ENCODE assay signal across 8 cellular contexts in the genomic region with DNA sequence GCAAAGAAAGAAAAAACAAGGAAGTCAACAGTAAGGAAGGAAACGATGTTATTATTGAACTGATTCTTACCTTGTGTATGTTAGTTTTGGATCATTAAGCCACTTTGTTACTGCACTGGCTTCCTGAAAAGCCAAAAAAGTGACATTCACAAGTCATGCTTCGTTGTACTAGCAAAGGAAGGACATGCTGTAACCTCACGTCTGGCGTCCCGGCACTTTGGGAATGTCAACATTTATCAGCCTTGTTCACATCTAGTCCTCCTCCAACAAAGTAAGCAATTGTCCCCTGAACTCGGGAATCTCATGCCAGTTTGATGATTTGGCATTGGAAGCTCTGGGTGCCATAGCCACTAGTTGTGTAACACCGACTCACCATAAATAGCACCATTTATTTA. TPM values are rescaled to one million over a fixed set of nuclear protein-coding genes. Genes with fewer than 3 reads are reported as not detected.
A peak's percentile ranks its signal among the peaks of the same experiment; 100 is the strongest.
DNase-seq lines count a peak whose midpoint lies in the region; ATAC-seq and TF ChIP-seq lines count a peak whose summit lies in the region.

No MANE protein-coding gene starts in this region.

- ATAC-seq in body of pancreas (no peak), GM21447 (IDR thresholded peaks at IDR 0.05; ENCODE audit: unreplicated experiment) (no peak), GM18868 (IDR thresholded peaks at IDR 0.05; ENCODE audit: unreplicated experiment) (no peak), HG03442 (IDR thresholded peaks at IDR 0.05; ENCODE audit: unreplicated experiment) (no peak), HG02763 (IDR thresholded peaks at IDR 0.05; ENCODE audit: unreplicated experiment) (no peak)

- TF ChIP-seq CTCF in AG10803 (conservative IDR thresholded peaks at IDR 0.05; ENCODE audit: low read length) = no peak
- TF ChIP-seq CTCF in body of pancreas (IDR thresholded peaks at IDR 0.05) = no peak

- no peak for TF ChIP-seq POLR2A in body of pancreas (IDR thresholded peaks at IDR 0.05)

- H3K27ac ChIP-seq in HUES6 (ENCODE audit: low read depth, low read length) = no peak overlapping the region
- H3K27ac ChIP-seq in body of pancreas = peak overlapping the region in 3 of 4 donors; percentile 43 to 80 (median 78)
- H3K27ac ChIP-seq in mucosa of rectum (ENCODE audit: low read depth in 2 of 2, low read length in 2 of 2) = peak overlapping the region; percentile 6 to 77

- no peak overlapping the region for H3K9ac ChIP-seq in HUES6 (ENCODE audit: low read length)
- peak overlapping the region in 1 of 2 donors; percentile 77 for H3K9ac ChIP-seq in mucosa of rectum (ENCODE audit: low read depth in 1 of 2, low read length in 2 of 2)

- H3K4me3 ChIP-seq in AG10803 (ENCODE audit: low read length) = peak overlapping the region; percentile 88; the same call in 1 of the 2 replicates
- H3K4me3 ChIP-seq in HUES6 (ENCODE audit: low read depth, low read length) = peak overlapping the region; percentile 83
- H3K4me3 ChIP-seq in body of pancreas = peak overlapping the region in 1 of 2 donors; percentile 85
- H3K4me3 ChIP-seq in mucosa of rectum (ENCODE audit: low read length in 2 of 2) = peak overlapping the region; percentile 85 to 98

- intact Hi-C loops in body of pancreas (cut with DNase I) = no loop called here

- H3K9me3 ChIP-seq in HUES6 (ENCODE audit: control insufficient read depth, insufficient read depth, low read depth, low read length) (no peaks in the 10 kb centered on the region), body of pancreas (no peaks in the 10 kb centered on the region), mucosa of rectum (ENCODE audit: control insufficient read depth in 2 of 2, low read length in 2 of 2) (no peaks in the 10 kb centered on the region)

- 23 to 25% methylated on average over 7 of the region's 7 CpGs for WGBS in body of pancreas, 2 donors

- H3K4me1 ChIP-seq in HUES6 (ENCODE audit: control insufficient read depth, insufficient read depth, low read length) (peaks cover 9% of the 10 kb centered on the region), body of pancreas (peaks cover 10% of the 10 kb centered on the region), mucosa of rectum (ENCODE audit: control insufficient read depth in 2 of 2, insufficient read depth in 2 of 2, low read length in 2 of 2) (peaks cover 3 to 6% of the 10 kb centered on the region in 2 donors)

- H3K27me3 ChIP-seq in HUES6 (ENCODE audit: control insufficient read depth, insufficient read depth, low read length) (no peaks in the 10 kb centered on the region), body of pancreas (no peaks in the 10 kb centered on the region), mucosa of rectum (ENCODE audit: control insufficient read depth in 2 of 2, insufficient read depth in 2 of 2, low read length in 2 of 2) (no peaks in the 10 kb centered on the region)

- DNase-seq in AG10803 (ENCODE audit: low read depth) (peak; percentile 16), body of pancreas (no peak)

- H3K36me3 ChIP-seq in HUES6 (ENCODE audit: control insufficient read depth, insufficient read depth, low read length) (peaks cover 9% of the 10 kb centered on the region; the same call in 1 of the 2 replicates), body of pancreas (replicated peaks in 1 of 2; ENCODE audit: insufficient read depth in 1 of 2, low read depth in 2 of 2) (no peaks in the 10 kb centered on the region), mucosa of rectum (ENCODE audit: control insufficient read depth in 2 of 2, insufficient read depth in 2 of 2, low read length in 2 of 2) (peaks cover 0 to 8% of the 10 kb centered on the region in 2 donors)

RNA-seq across cellular contexts. Expression of a gene that starts 0.7 kb away (rescaled TPM):
- total RNA-seq in body of pancreas = 10 to 100 TPM; 14.2 to 15.0 TPM

RNA-seq across cellular contexts. Expression of a gene that starts 18.6 kb away (rescaled TPM):
- total RNA-seq in body of pancreas = not detected

RNA-seq across cellular contexts. Expression of a gene that starts 27.3 kb away (rescaled TPM):
- not detected for total RNA-seq in body of pancreas

RNA-seq across cellular contexts. Expression of a gene that starts 53.0 kb away (rescaled TPM):
- not detected for total RNA-seq in body of pancreas
